16 cellular contexts compared by ENCODE assay signal in genomic region chr7:15012135-15012534, GRCh38.
DNase-seq lines count a peak whose midpoint lies in the region; ATAC-seq and TF ChIP-seq lines count a peak whose summit lies in the region.
"Had no signal": no experiment of that assay in that cellular context is flagged by ENCODE, and none has a peak within 500 bp of the region (broad histone marks: within the 10 kb centered on the region; RNA-seq: fewer than 3 reads in every experiment).

No MANE protein-coding gene starts in this region.

- H3K9ac ChIP-seq in skeletal muscle tissue (ENCODE audit: low read depth in 1 of 3, low read length in 3 of 3): no peak overlapping the region

- H3K9me3 ChIP-seq in left ventricle myocardium inferior (replicated peaks) (no peaks in the 10 kb centered on the region), skeletal muscle tissue (ENCODE audit: control insufficient read depth in 3 of 3, low read length in 3 of 3) (no peaks in the 10 kb centered on the region)
- H3K9me3 ChIP-seq: BE2C, HAP-1 had no signal

- peaks cover 5% of the 10 kb centered on the region; the same call in 2 of the 3 replicates for H3K36me3 Mint-ChIP-seq in GM23338 (ENCODE audit: low read depth)
- H3K36me3 Mint-ChIP-seq: CD4-positive, CD25-positive, alpha-beta regulatory T cell; CD8-positive, alpha-beta memory T cell; IgD-negative memory B cell had no signal

- no peak overlapping the region for H3K4me2 ChIP-seq in GM23338

- H4K20me1 ChIP-seq in GM23338 (replicated peaks; ENCODE audit: insufficient read depth): no peaks in the 10 kb centered on the region

- in situ Hi-C loops in G401 (cut with HindIII; ENCODE audit: low sequenced_read_pairs): no loop called here

- no peak overlapping the region for H3K27ac ChIP-seq in GM23338 (ENCODE audit: low read depth)
- peak overlapping the region; percentile 19 for H3K27ac ChIP-seq in left ventricle myocardium inferior (replicated peaks)
- H3K27ac ChIP-seq in skeletal muscle tissue (ENCODE audit: low read depth, low read length): peak overlapping the region; percentile 32

- peaks cover 31% of the 10 kb centered on the region for H3K4me1 Mint-ChIP-seq in GM23338
- H3K4me1 Mint-ChIP-seq: CD4-positive, CD25-positive, alpha-beta regulatory T cell; CD8-positive, alpha-beta memory T cell; IgD-negative memory B cell had no signal

- DNase-seq in G401 (ENCODE audit: low spot score): peak; percentile 3
- DNase-seq in GM23338 (ENCODE audit: low spot score): no peak
- no peak for DNase-seq in left ventricle myocardium inferior
- no peak for DNase-seq in stimulated activated CD4-positive, alpha-beta T cell treated with anti-CD3 and anti-CD28 coated beads, Interleukin-2, amount 100 ng/mL, for 24 hours
- DNase-seq in stimulated activated CD8-positive, alpha-beta memory T cell treated with anti-CD3 and anti-CD28 coated beads, Interleukin-4, amount 100 ng/mL, for 48 hours: no peak
- DNase-seq: ACHN; BE2C; C1 segment of cervical spinal cord; CD4-positive, CD25-positive, alpha-beta regulatory T cell; CD8-positive, alpha-beta memory T cell; COR-L47; GF-D8 had no signal

- H3K4me3 Mint-ChIP-seq in GM23338: no peak overlapping the region
- H3K4me3 Mint-ChIP-seq: CD4-positive, CD25-positive, alpha-beta regulatory T cell; CD8-positive, alpha-beta memory T cell; IgD-negative memory B cell had no signal

- peaks cover 17% of the 10 kb centered on the region for H3K4me1 ChIP-seq in GM23338 (ENCODE audit: insufficient read depth)
- H3K4me1 ChIP-seq in left ventricle myocardium inferior: peaks cover 18% of the 10 kb centered on the region
- peaks cover 5 to 15% (median 12%) of the 10 kb centered on the region in 3 donors for H3K4me1 ChIP-seq in skeletal muscle tissue (ENCODE audit: control insufficient read depth in 3 of 3, insufficient read depth in 3 of 3, low read length in 3 of 3)
- H3K4me1 ChIP-seq: HAP-1 had no signal

- no peaks in the 10 kb centered on the region for H3K27me3 Mint-ChIP-seq in GM23338 (ENCODE audit: insufficient read depth, low read depth, poor library complexity)
- H3K27me3 Mint-ChIP-seq: CD4-positive, CD25-positive, alpha-beta regulatory T cell; CD8-positive, alpha-beta memory T cell; IgD-negative memory B cell had no signal

- TF ChIP-seq CTCF in GM23338 (conservative IDR thresholded peaks at IDR 0.05; ENCODE audit: low read depth in 2 of 2) (no peak), left ventricle myocardium inferior (IDR thresholded peaks at IDR 0.05; ENCODE audit: borderline replicate concordance) (no peak)

- intact Hi-C loops in left ventricle myocardium inferior (cut with micrococcal nuclease): no loop called here

- H3K4me3 ChIP-seq in GM23338 (no peak overlapping the region), left ventricle myocardium inferior (no peak overlapping the region), skeletal muscle tissue (ENCODE audit: low read length in 3 of 3) (no peak overlapping the region)
- H3K4me3 ChIP-seq: HAP-1 had no signal

- ATAC-seq in GM23338: no peak
- ATAC-seq: HepG2 had no signal

- 0 out of 2 replicates have a peak, but pooled peaks cover 3% of the 10 kb centered on the region for H3K9me2 ChIP-seq in GM23338 (ENCODE audit: insufficient read depth)

- peak overlapping the region; percentile 63; the same call in 1 of the 2 replicates for H2AFZ ChIP-seq in GM23338

- H3K36me3 ChIP-seq in GM23338 (ENCODE audit: insufficient read depth) (no peaks in the 10 kb centered on the region), left ventricle myocardium inferior (no peaks in the 10 kb centered on the region), skeletal muscle tissue (ENCODE audit: control insufficient read depth in 3 of 3, insufficient read depth in 3 of 3, low read length in 3 of 3) (no peaks in the 10 kb centered on the region)
- H3K36me3 ChIP-seq: BE2C, HAP-1 had no signal

- no peak overlapping the region; the same call in 1 of the 2 replicates for H3K27ac Mint-ChIP-seq in GM23338
- H3K27ac Mint-ChIP-seq: CD4-positive, CD25-positive, alpha-beta regulatory T cell; CD8-positive, alpha-beta memory T cell; IgD-negative memory B cell had no signal

- H3F3A ChIP-seq in GM23338 (replicated peaks; ENCODE audit: low read depth): no peaks in the 10 kb centered on the region

- H3K9me3 Mint-ChIP-seq in GM23338: no peaks in the 10 kb centered on the region

- no peaks in the 10 kb centered on the region for H3K79me2 ChIP-seq in GM23338 (replicated peaks; ENCODE audit: insufficient read depth)

- H3K27me3 ChIP-seq in GM23338 (ENCODE audit: insufficient read depth) (no peaks in the 10 kb centered on the region), left ventricle myocardium inferior (ENCODE audit: low read depth) (no peaks in the 10 kb centered on the region), skeletal muscle tissue (ENCODE audit: control insufficient read depth in 3 of 3, insufficient read depth in 3 of 3, low read length in 3 of 3) (no peaks in the 10 kb centered on the region)
- H3K27me3 ChIP-seq: BE2C had no signal

TF ChIP-seq in GM23338, 12 proteins besides CTCF, POLR2A, EP300 and RAD21:
- TF ChIP-seq ETS1 (IDR thresholded peaks at IDR 0.05): no peak
- TF ChIP-seq JUNB (IDR thresholded peaks at IDR 0.05; ENCODE audit: unreplicated experiment): no peak
